ENCODE assay signal across 8 cellular contexts in genomic region chr11:124114942-124115781, GRCh38. TPM values are rescaled to one million over a fixed set of nuclear protein-coding genes. Genes with fewer than 3 reads are reported as not detected.
DNase-seq lines count a peak whose midpoint lies in the region; ATAC-seq and TF ChIP-seq lines count a peak whose summit lies in the region.

A gene with protein sequence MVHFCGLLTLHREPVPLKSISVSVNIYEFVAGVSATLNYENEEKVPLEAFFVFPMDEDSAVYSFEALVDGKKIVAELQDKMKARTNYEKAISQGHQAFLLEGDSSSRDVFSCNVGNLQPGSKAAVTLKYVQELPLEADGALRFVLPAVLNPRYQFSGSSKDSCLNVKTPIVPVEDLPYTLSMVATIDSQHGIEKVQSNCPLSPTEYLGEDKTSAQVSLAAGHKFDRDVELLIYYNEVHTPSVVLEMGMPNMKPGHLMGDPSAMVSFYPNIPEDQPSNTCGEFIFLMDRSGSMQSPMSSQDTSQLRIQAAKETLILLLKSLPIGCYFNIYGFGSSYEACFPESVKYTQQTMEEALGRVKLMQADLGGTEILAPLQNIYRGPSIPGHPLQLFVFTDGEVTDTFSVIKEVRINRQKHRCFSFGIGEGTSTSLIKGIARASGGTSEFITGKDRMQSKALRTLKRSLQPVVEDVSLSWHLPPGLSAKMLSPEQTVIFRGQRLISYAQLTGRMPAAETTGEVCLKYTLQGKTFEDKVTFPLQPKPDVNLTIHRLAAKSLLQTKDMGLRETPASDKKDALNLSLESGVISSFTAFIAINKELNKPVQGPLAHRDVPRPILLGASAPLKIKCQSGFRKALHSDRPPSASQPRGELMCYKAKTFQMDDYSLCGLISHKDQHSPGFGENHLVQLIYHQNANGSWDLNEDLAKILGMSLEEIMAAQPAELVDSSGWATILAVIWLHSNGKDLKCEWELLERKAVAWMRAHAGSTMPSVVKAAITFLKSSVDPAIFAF (plus strand): TSS chr11:124115450. CDS start chr11:124117512, 2,062 bp downstream.

- peak within 1 kb of the TSS; percentile 40 for H3K4me2 ChIP-seq in mesenchymal stem cell (ENCODE audit: low read length, poor library complexity, severe bottlenecking)

- H2BK12ac ChIP-seq in mesenchymal stem cell (ENCODE audit: low read length in 2 of 2), result peak within 1 kb of the TSS; percentile 42 to 64

- no peak within 1 kb of the TSS for H3K27ac ChIP-seq in endodermal cell (ENCODE audit: low read depth, low read length)
- H3K27ac ChIP-seq in mesenchymal stem cell (ENCODE audit: low read length, poor library complexity, severe bottlenecking), result no peak within 1 kb of the TSS

- peaks cover 3% of the 10 kb centered on the region for H3K79me1 ChIP-seq in mesenchymal stem cell (replicated peaks; ENCODE audit: low read length, poor library complexity, severe bottlenecking)

- H3K4ac ChIP-seq in mesenchymal stem cell (ENCODE audit: low read depth in 1 of 2, low read length in 2 of 2), result peak within 1 kb of the TSS; percentile 45 to 86

- no peak for TF ChIP-seq CTCF in endodermal cell (conservative IDR thresholded peaks at IDR 0.05)

- H3K9me3 ChIP-seq in endodermal cell (ENCODE audit: control insufficient read depth, low read length), result no peaks in the 10 kb centered on the region
- H3K9me3 ChIP-seq in mesenchymal stem cell (ENCODE audit: control insufficient read depth, low read length), result no peaks in the 10 kb centered on the region

- H3K4me3 ChIP-seq in endodermal cell (ENCODE audit: low read length), result peak within 1 kb of the TSS; percentile 87
- H3K4me3 ChIP-seq in mesenchymal stem cell (ENCODE audit: insufficient read depth in 1 of 2, low read depth in 1 of 2, low read length in 2 of 2), result peak within 1 kb of the TSS; percentile 43 to 95

- H3K27me3 Mint-ChIP-seq in endodermal cell (ENCODE audit: insufficient read depth), result no peaks in the 10 kb centered on the region

- no peak within 1 kb of the TSS for H2BK120ac ChIP-seq in mesenchymal stem cell (ENCODE audit: low read depth, low read length)

- peak within 1 kb of the TSS; percentile 41 for H3K27ac Mint-ChIP-seq in endodermal cell

- ATAC-seq in GM18909 (IDR thresholded peaks at IDR 0.05; ENCODE audit: poor library complexity, unreplicated experiment) (peak; percentile 100), HG03139 (IDR thresholded peaks at IDR 0.05; ENCODE audit: unreplicated experiment) (peak; percentile 99)

- no peak within 1 kb of the TSS for H2BK15ac ChIP-seq in mesenchymal stem cell (ENCODE audit: low read depth, poor library complexity, severe bottlenecking)

- H3K9me3 Mint-ChIP-seq in endodermal cell, result no peaks in the 10 kb centered on the region

- peak within 1 kb of the TSS; percentile 90 for H2AFZ ChIP-seq in mesenchymal stem cell (ENCODE audit: low read depth, low read length)

- peak within 1 kb of the TSS in 1 of 2 experiments; percentile 85 for H3K14ac ChIP-seq in mesenchymal stem cell (ENCODE audit: low read length in 2 of 2)

- H3K36me3 ChIP-seq in endodermal cell (ENCODE audit: control insufficient read depth, insufficient read depth, low read length) (peaks cover 28% of the 10 kb centered on the region), mesenchymal stem cell (ENCODE audit: control insufficient read depth in 1 of 2, insufficient read depth in 2 of 2, low read depth in 1 of 2, low read length in 2 of 2) (peaks cover 11 to 29% of the 10 kb centered on the region in 2 experiments)

- H3K4me3 Mint-ChIP-seq in endodermal cell, result peak within 1 kb of the TSS; percentile 65

- H3K4me1 ChIP-seq in endodermal cell (ENCODE audit: control insufficient read depth, insufficient read depth, low read length) (peaks cover 5% of the 10 kb centered on the region), mesenchymal stem cell (ENCODE audit: control insufficient read depth, insufficient read depth, low read depth, low read length) (peaks cover 4% of the 10 kb centered on the region)

- peak within 1 kb of the TSS; percentile 83 for H3K18ac ChIP-seq in mesenchymal stem cell (ENCODE audit: low read depth in 1 of 2, low read length in 2 of 2)

- no peak within 1 kb of the TSS for H2AK5ac ChIP-seq in mesenchymal stem cell (ENCODE audit: low read length, severe bottlenecking)

- no peak within 1 kb of the TSS for H2BK5ac ChIP-seq in mesenchymal stem cell (ENCODE audit: low read depth, low read length, poor library complexity, severe bottlenecking)

- H3K36me3 Mint-ChIP-seq in endodermal cell (ENCODE audit: low read depth), result peaks cover 28% of the 10 kb centered on the region

- H4K8ac ChIP-seq in mesenchymal stem cell (ENCODE audit: low read length), result peak within 1 kb of the TSS; percentile 93

- 1 to 4% methylated on average over 9 to 15 of the region's 16 CpGs for WGBS in endodermal cell (ENCODE audit: insufficient coverage in 1 of 2, insufficient read length in 1 of 2), 2 experiments
- WGBS in mesenchymal stem cell, result under 1% methylated on average over 12 of the region's 16 CpGs

- peaks cover 36% of the 10 kb centered on the region for H3K4me1 Mint-ChIP-seq in endodermal cell

- peak; percentile 90 for DNase-seq in AG20443 (ENCODE audit: low spot score)
- peak; percentile 46 for DNase-seq in NCI-H748 treated with DMSO at 0.1 percent for 48 hours (lab: John Stamatoyannopoulos, UW)
- peak; percentile 20 to 49 (median 29) for DNase-seq in activated CD8-positive, alpha-beta memory T cell treated with anti-CD3 and anti-CD28 coated beads for 48 hours (ENCODE audit: low read depth in 2 of 3, low spot score in 2 of 3)
- peak; percentile 91 for DNase-seq in endodermal cell
- DNase-seq in mesenchymal stem cell, result peak; percentile 93
- peak; percentile 45 for DNase-seq in stimulated activated CD8-positive, alpha-beta memory T cell treated with anti-CD3 and anti-CD28 coated beads, Interleukin-12 subunit alpha, Interleukin-12 subunit beta, amount 100 ng/mL, for 4 hours (ENCODE audit: low read depth)

- peak within 1 kb of the TSS; percentile 83 for H4K91ac ChIP-seq in mesenchymal stem cell (ENCODE audit: low read length)

- H3K9ac ChIP-seq in endodermal cell (ENCODE audit: extremely low read depth, low read length, poor library complexity, severe bottlenecking) (peak within 1 kb of the TSS; percentile 53), mesenchymal stem cell (ENCODE audit: low read length) (peak within 1 kb of the TSS; percentile 93)

- no peaks in the 10 kb centered on the region for H3K27me3 ChIP-seq in endodermal cell (ENCODE audit: control insufficient read depth, insufficient read depth, low read length, poor library complexity, severe bottlenecking)
- no peaks in the 10 kb centered on the region for H3K27me3 ChIP-seq in mesenchymal stem cell (ENCODE audit: control insufficient read depth in 1 of 2, insufficient read depth in 1 of 2, low read length in 2 of 2)

- H3K23ac ChIP-seq in mesenchymal stem cell (ENCODE audit: low read length in 2 of 2), result peak within 1 kb of the TSS in 1 of 2 experiments; percentile 6

RNA-seq across cellular contexts. Expression of the gene that starts here (rescaled TPM):
- 10 to 100 TPM; 38.3 to 65.4 TPM for total RNA-seq in endodermal cell
- 20.8 TPM for polyA plus RNA-seq in endodermal cell (2013, experiment 1 of 2)
- polyA plus RNA-seq in endodermal cell (2013, experiment 2 of 2), result 18.0 TPM
- 88.3 TPM for polyA plus RNA-seq in mesenchymal stem cell (2013, experiment 1 of 2)
- polyA plus RNA-seq in mesenchymal stem cell (2013, experiment 2 of 2), result 87.8 TPM

Comparison
In these comparisons a context has a peak if more than half of its experiments do, and no peak if none do; other contexts are left out.
1. DNase-seq: peak in every context shown above with its lines; median percentile 93 in mesenchymal stem cell; 91 in endodermal cell; 90 in AG20443; 46 in NCI-H748 treated with DMSO at 0.1 percent for 48 hours; 45 in stimulated activated CD8-positive, alpha-beta memory T cell treated with anti-CD3 and anti-CD28 coated beads, Interleukin-12 subunit alpha, Interleukin-12 subunit beta, amount 100 ng/mL, for 4 hours; 29 in activated CD8-positive, alpha-beta memory T cell treated with anti-CD3 and anti-CD28 coated beads for 48 hours.